Comparison of ENCODE assay signal across 24 cellular contexts in the genomic region with DNA sequence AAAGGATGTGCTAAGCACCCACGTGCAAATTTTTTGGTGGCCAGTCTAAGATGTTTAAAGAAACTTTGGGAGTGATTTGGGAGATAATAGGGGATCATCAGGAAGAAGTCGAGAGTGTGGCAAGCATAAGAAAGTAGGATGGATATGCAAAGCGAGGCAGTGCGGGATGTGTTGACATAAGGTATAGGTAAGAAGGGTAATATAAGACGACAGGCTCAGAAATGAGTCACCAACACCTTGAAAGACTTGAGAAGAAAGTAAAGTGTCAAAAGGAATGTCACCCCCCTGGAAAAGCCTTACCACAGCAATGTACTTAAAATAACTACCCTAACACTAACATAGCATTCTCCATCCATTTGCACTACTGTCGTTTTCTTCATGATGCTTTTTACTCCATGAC.
DNase-seq lines count a peak whose midpoint lies in the region; ATAC-seq, FAIRE-seq and TF ChIP-seq lines count a peak whose summit lies in the region.
"Had no signal": no experiment of that assay in that cellular context is flagged by ENCODE, and none has a peak within 500 bp of the region (broad histone marks: within the 10 kb centered on the region; RNA-seq: fewer than 3 reads in every experiment).

No MANE protein-coding gene starts in this region.

- H3K4me3 ChIP-seq in bronchial epithelial cell (ENCODE audit: low read depth, low read length) (no peak overlapping the region), left lung (no peak overlapping the region), esophagus muscularis mucosa (no peak overlapping the region), kidney (ENCODE audit: low read length in 2 of 2) (no peak overlapping the region)
- H3K4me3 ChIP-seq: BLaER1, SK-N-MC, vagina had no signal

- no peak overlapping the region for H3K9ac ChIP-seq in kidney (ENCODE audit: low read length in 2 of 2)
- H3K9ac ChIP-seq: BLaER1 had no signal

- FAIRE-seq in GM12891 (lab: Jason Lieb, UNC) (peak; percentile 47), bronchial epithelial cell (lab: Jason Lieb, UNC) (no peak), kidney (lab: Jason Lieb, UNC) (no peak)

- H3K36me3 ChIP-seq in bronchial epithelial cell (ENCODE audit: control insufficient read depth, insufficient read depth, low read length): no peaks in the 10 kb centered on the region
- H3K36me3 ChIP-seq in left lung: no peaks in the 10 kb centered on the region
- H3K36me3 ChIP-seq in esophagus muscularis mucosa: no peaks in the 10 kb centered on the region
- no peaks in the 10 kb centered on the region for H3K36me3 ChIP-seq in kidney (ENCODE audit: control insufficient read depth in 1 of 2, insufficient read depth in 2 of 2, low read length in 2 of 2)
- H3K36me3 ChIP-seq: BLaER1, vagina had no signal

- H3K27ac ChIP-seq in left lung (no peak overlapping the region), esophagus muscularis mucosa (replicated peaks in 1 of 4) (no peak overlapping the region), kidney (ENCODE audit: low read depth in 2 of 2, low read length in 2 of 2) (no peak overlapping the region)
- H3K27ac ChIP-seq: BLaER1, SK-N-MC, vagina had no signal

- TF ChIP-seq POLR2A in GM12891 (IDR thresholded peaks at IDR 0.05; ENCODE audit: low read depth, low read length): no peak
- no peak for TF ChIP-seq POLR2A in esophagus muscularis mucosa (IDR thresholded peaks at IDR 0.05; ENCODE audit: low read depth)

- H3K9me3 ChIP-seq in left lung (peaks cover 0 to 17% of the 10 kb centered on the region in 2 donors), esophagus muscularis mucosa (peaks cover 0 to 16% (median 12%) of the 10 kb centered on the region in 4 donors), kidney (ENCODE audit: control insufficient read depth in 1 of 2, low read length in 2 of 2) (peaks cover 0 to 10% of the 10 kb centered on the region in 2 donors)

- WGBS in esophagus muscularis mucosa: 70% methylated on average over 6 of the region's 6 CpGs

- no peak for TF ChIP-seq EP300 in esophagus muscularis mucosa (IDR thresholded peaks at IDR 0.05)

- H3K27me3 ChIP-seq in bronchial epithelial cell (ENCODE audit: control insufficient read depth, insufficient read depth, low read length): no peaks in the 10 kb centered on the region
- H3K27me3 ChIP-seq in left lung: no peaks in the 10 kb centered on the region
- no peaks in the 10 kb centered on the region for H3K27me3 ChIP-seq in esophagus muscularis mucosa
- H3K27me3 ChIP-seq: BLaER1, vagina had no signal

- TF ChIP-seq CTCF in bronchial epithelial cell (IDR thresholded peaks at IDR 0.05; ENCODE audit: insufficient read depth, low read length, severe bottlenecking): no peak
- TF ChIP-seq CTCF in left lung (IDR thresholded peaks at IDR 0.05): no peak
- no peak for TF ChIP-seq CTCF in esophagus muscularis mucosa (IDR thresholded peaks at IDR 0.05)
- TF ChIP-seq CTCF in kidney (IDR thresholded peaks at IDR 0.05; ENCODE audit: borderline replicate concordance, extremely low read depth, insufficient read depth): no peak

- no peaks in the 10 kb centered on the region for H3K4me1 ChIP-seq in left lung
- H3K4me1 ChIP-seq in esophagus muscularis mucosa: peaks cover 0 to 15% (median 7%) of the 10 kb centered on the region in 4 donors
- no peaks in the 10 kb centered on the region for H3K4me1 ChIP-seq in kidney (ENCODE audit: control insufficient read depth in 1 of 2, insufficient read depth in 1 of 2, low read depth in 1 of 2, low read length in 2 of 2)
- H3K4me1 ChIP-seq: BLaER1, vagina had no signal

- DNase-seq in GM12891 (ENCODE audit: insufficient read length, low spot score): no peak
- peak; percentile 26 for DNase-seq in LoVo (ENCODE audit: low spot score)
- peak; percentile 75 for DNase-seq in bronchial epithelial cell (ENCODE audit: low read depth)
- DNase-seq in left lung: no peak
- no peak for DNase-seq in NCI-H1092 treated with DMSO at 0.1 percent for 48 hours (lab: John Stamatoyannopoulos, UW)
- no peak for DNase-seq in islet precursor cell
- DNase-seq in esophagus muscularis mucosa (ENCODE audit: extremely low spot score): no peak
- no peak for DNase-seq in kidney
- DNase-seq: activated CD4-positive, alpha-beta T cell treated with anti-CD3 and anti-CD28 coated beads, Interleukin-2, amount 10 ng/mL, durations not matched to agents 7 days and 5 days; activated naive CD4-positive, alpha-beta T cell treated with anti-CD3 and anti-CD28 coated beads, Interleukin-2, amount 10 ng/mL, durations not matched to agents 7 days and 5 days; activated T-cell treated with anti-CD3 and anti-CD28 coated beads, Interleukin-2, amount 50 U/mL, for 48 hours; COR-L47; DND-41; NCI-H2171; NCI-H526 treated with DMSO at 0.1 percent for 48 hours; retina; stimulated activated CD4-positive, alpha-beta T cell treated with anti-CD3 and anti-CD28 coated beads, Interleukin-4, amount 100 ng/mL, for 1 hour; stimulated activated naive B cell treated with anti-CD40 and anti-IgM and Interleukin-4, amounts not matched to agents 10 μg/mL and 1 μg/mL and 100 μg/mL, for 72 hours; T-helper 17 cell had no signal

- peak; percentile 83 for ATAC-seq in left lung
- ATAC-seq: left lobe of liver; natural killer cell treated with Interleukin-12 subunit alpha and Interleukin-12 subunit beta and Interleukin-15 and Interleukin-18, amount 100 ng/mL, for 72 hours; stimulated activated naive B cell treated with anti-CD40 and anti-IgM and Interleukin-4, amounts not matched to agents 10 μg/mL and 1 μg/mL and 100 μg/mL, for 72 hours; T-helper 17 cell had no signal

- intact Hi-C loops in left lung (cut with DNase I): no loop called here
- intact Hi-C loops in esophagus muscularis mucosa (cut with DNase I): no loop called here
- intact Hi-C loops in kidney (cut with DNase I): no loop called here

TF ChIP-seq in GM12891, 5 proteins besides CTCF, POLR2A, EP300 and RAD21:
- no peak for TF ChIP-seq POU2F2 (IDR thresholded peaks at IDR 0.05; ENCODE audit: low read depth, low read length)
- TF ChIP-seq POLR2AphosphoS5 (IDR thresholded peaks at IDR 0.05; ENCODE audit: low read depth, low read length): no peak
- no peak for TF ChIP-seq TAF1 (IDR thresholded peaks at IDR 0.05; ENCODE audit: low read depth, low read length)
- no peak for TF ChIP-seq PAX5 (IDR thresholded peaks at IDR 0.05; ENCODE audit: insufficient read depth, low read length, severe bottlenecking)
- no peak for TF ChIP-seq SPI1 (IDR thresholded peaks at IDR 0.05; ENCODE audit: low read depth, low read length)

Comparison
In these comparisons a context has a peak if more than half of its experiments do, and no peak if none do; other contexts are left out.
1. DNase-seq: peak in LoVo (single experiment) and bronchial epithelial cell (single experiment); none in GM12891 (single experiment), left lung (0 of 2), NCI-H1092 treated with DMSO at 0.1 percent for 48 hours (single experiment), islet precursor cell (single experiment), esophagus muscularis mucosa (single experiment) and kidney (single experiment).